ENCODE assay signal across 8 cellular contexts in genomic region chr1:10694633-10695627, GRCh38.
DNase-seq lines count a peak whose midpoint lies in the region; ATAC-seq and TF ChIP-seq lines count a peak whose summit lies in the region.

No MANE protein-coding gene starts in this region.

- no peak overlapping the region for H2AFZ ChIP-seq in fibroblast of lung (ENCODE audit: low read length)

- no peaks in the 10 kb centered on the region for H3K36me3 ChIP-seq in fibroblast of lung (ENCODE audit: control insufficient read depth, insufficient read depth, low read length)

- peak overlapping the region; percentile 40 for H3K4me2 ChIP-seq in fibroblast of lung (ENCODE audit: extremely low read depth, insufficient read depth, low read length)

- H3K27ac ChIP-seq in C4-2B (peak overlapping the region; percentile 78), fibroblast of lung (ENCODE audit: insufficient read depth, low read length) (no peak overlapping the region)

- TF ChIP-seq CTCF in C4-2B (conservative IDR thresholded peaks at IDR 0.05) (no peak), fibroblast of lung (conservative IDR thresholded peaks at IDR 0.05 in 1 of 2, IDR thresholded peaks at IDR 0.05 in 1 of 2; ENCODE audit: low read depth in 1 of 2, low read length in 2 of 2) (no peak)

- H3K9me3 Mint-ChIP-seq in naive B cell: no peaks in the 10 kb centered on the region

- H3K4me3 ChIP-seq in Jurkat, Clone E6-1 (ENCODE audit: low read length): 0 out of 2 replicates have a peak overlapping the region, but pooled peaks have one; percentile 13
- H3K4me3 ChIP-seq in fibroblast of lung (replicated peaks in 1 of 4; ENCODE audit: control extremely low read depth in 1 of 4, insufficient read depth in 1 of 4, low read depth in 3 of 4, low read length in 4 of 4): peak overlapping the region in 2 of 4 experiments; percentile 29 to 39

- ATAC-seq in GM21360 (IDR thresholded peaks at IDR 0.05; ENCODE audit: unreplicated experiment) (peak; percentile 44), naive B cell (ENCODE audit: low read depth in 2 of 2) (peak; percentile 53 to 55)

- no peak overlapping the region for H3K9ac ChIP-seq in fibroblast of lung (ENCODE audit: insufficient read depth, low read length)

- H3K36me3 Mint-ChIP-seq in naive B cell: no peaks in the 10 kb centered on the region

- peak overlapping the region in 3 of 6 donors; percentile 60 to 93 (median 73) for H3K27ac Mint-ChIP-seq in naive B cell

- DNase-seq in Jurkat, Clone E6-1 (ENCODE audit: low read depth, low spot score): peak; percentile 71
- peak; percentile 75 for DNase-seq in RPMI7951 (ENCODE audit: low read depth)
- peak; percentile 48 to 65 for DNase-seq in activated T-helper 1 cell treated with anti-CD3 and anti-CD28 coated beads, Interleukin-2, amount 50 U/mL, for 16 hours (ENCODE audit: low read depth in 1 of 2, low spot score in 1 of 2)
- peak; percentile 69 to 84 for DNase-seq in fibroblast of lung (ENCODE audit: low read depth in 2 of 2)
- peak; percentile 72 for DNase-seq in naive B cell
- DNase-seq in stimulated activated CD8-positive, alpha-beta memory T cell treated with anti-CD3 and anti-CD28 coated beads, Interleukin-7, amount 100 ng/mL, for 4 hours (ENCODE audit: low read depth in 2 of 2): peak; percentile 55 to 77

- H3K27me3 ChIP-seq in fibroblast of lung (ENCODE audit: control insufficient read depth, insufficient read depth, low read length): no peaks in the 10 kb centered on the region

- H4K20me1 ChIP-seq in fibroblast of lung (ENCODE audit: control insufficient read depth, extremely low read depth, insufficient read depth, low read length): no peaks in the 10 kb centered on the region

- no peaks in the 10 kb centered on the region for H3K79me2 ChIP-seq in fibroblast of lung (ENCODE audit: control insufficient read depth, insufficient read depth, low read length)

- H3K27me3 Mint-ChIP-seq in naive B cell: peaks cover 0 to 7% (median 0%) of the 10 kb centered on the region in 3 donors

- H3K4me1 Mint-ChIP-seq in naive B cell: peaks cover 19 to 34% (median 26%) of the 10 kb centered on the region in 3 donors

- H3K4me3 Mint-ChIP-seq in naive B cell: peak overlapping the region; percentile 70 to 96 (median 87)

- no peaks in the 10 kb centered on the region for H3K9me3 ChIP-seq in fibroblast of lung (ENCODE audit: control insufficient read depth, insufficient read depth, low read depth, low read length)

- H3K4me1 ChIP-seq in fibroblast of lung (ENCODE audit: control insufficient read depth, extremely low read depth, insufficient read depth, low read length): no peaks in the 10 kb centered on the region
